8 cellular contexts compared by ENCODE assay signal in genomic region chr5:151222769-151223446, GRCh38. TPM values are rescaled to one million over a fixed set of nuclear protein-coding genes. Genes with fewer than 3 reads are reported as not detected.
DNase-seq lines count a peak whose midpoint lies in the region; ATAC-seq, FAIRE-seq and TF ChIP-seq lines count a peak whose summit lies in the region.

No MANE protein-coding gene starts in this region.

- H3K36me3 Mint-ChIP-seq in activated naive CD8-positive, alpha-beta T cell treated with anti-CD3 and anti-CD28 coated beads, Interleukin-2, amount 10 ng/mL, durations not matched to agents 7 days and 5 days: peaks cover 14% of the 10 kb centered on the region

- no peaks in the 10 kb centered on the region for H3K27me3 Mint-ChIP-seq in activated naive CD8-positive, alpha-beta T cell treated with anti-CD3 and anti-CD28 coated beads, Interleukin-2, amount 10 ng/mL, durations not matched to agents 7 days and 5 days

- H3K27me3 ChIP-seq in HAP-1 (ENCODE audit: low read depth): no peaks in the 10 kb centered on the region

- DNase-seq in GM12892 (ENCODE audit: insufficient read length) (peak; percentile 61), HAP-1 (ENCODE audit: low spot score in 2 of 2) (peak in 1 of 2 experiments; percentile 33), NB4 (ENCODE audit: low read depth) (peak; percentile 85), iPS-NIHi11 (ENCODE audit: low spot score) (peak; percentile 47), NCI-H524 treated with DMSO at 0.1 percent for 48 hours (lab: John Stamatoyannopoulos, UW) (no peak), HPDE6-E6E7 (ENCODE audit: extremely low spot score) (no peak)
- peak; percentile 66 for DNase-seq in activated naive CD8-positive, alpha-beta T cell treated with anti-CD3 and anti-CD28 coated beads, Interleukin-2, amount 10 ng/mL, durations not matched to agents 7 days and 5 days
- peak; percentile 52 for DNase-seq in stimulated activated naive CD4-positive, alpha-beta T cell treated with Interleukin-2 at 50 U/mL for 16 hours (lab: John Stamatoyannopoulos, UW)

- TF ChIP-seq CTCF in NB4 (IDR thresholded peaks at IDR 0.05; ENCODE audit: low read depth, low read length): no peak

- peaks cover 11% of the 10 kb centered on the region for H3K4me1 ChIP-seq in HAP-1

- in situ Hi-C loops in HAP-1 (cut with MboI; ENCODE audit: low sequenced_read_pairs): no loop called here

- H3K9me3 ChIP-seq in HAP-1: no peaks in the 10 kb centered on the region

- H3K4me1 Mint-ChIP-seq in activated naive CD8-positive, alpha-beta T cell treated with anti-CD3 and anti-CD28 coated beads, Interleukin-2, amount 10 ng/mL, durations not matched to agents 7 days and 5 days: peaks cover 53% of the 10 kb centered on the region

- TF ChIP-seq POLR2A in GM12892 (IDR thresholded peaks at IDR 0.05; ENCODE audit: low read depth, low read length): no peak
- no peak for TF ChIP-seq POLR2A in NB4 (IDR thresholded peaks at IDR 0.05; ENCODE audit: extremely low read depth, insufficient read length)

- H3K27ac Mint-ChIP-seq in activated naive CD8-positive, alpha-beta T cell treated with anti-CD3 and anti-CD28 coated beads, Interleukin-2, amount 10 ng/mL, durations not matched to agents 7 days and 5 days: peak overlapping the region; percentile 82

- peak; percentile 80 for FAIRE-seq in GM12892 (lab: Jason Lieb, UNC)

- peak overlapping the region; percentile 83 for H3K4me3 Mint-ChIP-seq in activated naive CD8-positive, alpha-beta T cell treated with anti-CD3 and anti-CD28 coated beads, Interleukin-2, amount 10 ng/mL, durations not matched to agents 7 days and 5 days

- peak; percentile 80 for ATAC-seq in activated naive CD8-positive, alpha-beta T cell treated with anti-CD3 and anti-CD28 coated beads, Interleukin-2, amount 10 ng/mL, durations not matched to agents 7 days and 5 days (ENCODE audit: low read depth)

- no peaks in the 10 kb centered on the region for H3K36me3 ChIP-seq in HAP-1 (replicated peaks)

- POLR2A ChIA-PET in activated naive CD8-positive, alpha-beta T cell treated with anti-CD3 and anti-CD28 coated beads, Interleukin-2, amount 10 ng/mL, durations not matched to agents 7 days and 5 days (lab: Charles Lee): interaction anchor here (1.1 to 6.0 kb wide), 11 partner anchors 9 to 766 kb away, joined by 3 to 164 read pairs (median 7); partner anchors contain the start of gene GM2A

- H3K4me3 ChIP-seq in HAP-1 (peak overlapping the region; percentile 67), NB4 (ENCODE audit: low read depth, low read length) (peak overlapping the region; percentile 73)

- no peaks in the 10 kb centered on the region for H3K9me3 Mint-ChIP-seq in activated naive CD8-positive, alpha-beta T cell treated with anti-CD3 and anti-CD28 coated beads, Interleukin-2, amount 10 ng/mL, durations not matched to agents 7 days and 5 days

RNA-seq across cellular contexts. Expression of gene CCDC69, which starts 1.0 kb away (rescaled TPM):
- 41.2 TPM for polyA plus RNA-seq in GM12892 (2012; ENCODE audit: missing spikeins)
- total RNA-seq in activated naive CD8-positive, alpha-beta T cell treated with anti-CD3 and anti-CD28 coated beads, Interleukin-2, amount 10 ng/mL, durations not matched to agents 7 days and 5 days: 100 to 1,000 TPM; 108 to 110 TPM

RNA-seq across cellular contexts. Expression of gene GM2A, which starts 30.1 kb away (rescaled TPM):
- 71.5 TPM for polyA plus RNA-seq in GM12892 (2012; ENCODE audit: missing spikeins)
- 10 to 100 TPM; 19.3 to 20.6 TPM for total RNA-seq in activated naive CD8-positive, alpha-beta T cell treated with anti-CD3 and anti-CD28 coated beads, Interleukin-2, amount 10 ng/mL, durations not matched to agents 7 days and 5 days

Comparison
In these comparisons a context has a peak if more than half of its experiments do, and no peak if none do; other contexts are left out.
1. DNase-seq: peak in GM12892 (single experiment), NB4 (single experiment), activated naive CD8-positive, alpha-beta T cell treated with anti-CD3 and anti-CD28 coated beads, Interleukin-2, amount 10 ng/mL, durations not matched to agents 7 days and 5 days (single experiment), iPS-NIHi11 (single experiment) and stimulated activated naive CD4-positive, alpha-beta T cell treated with Interleukin-2 at 50 U/mL for 16 hours (single experiment); none in NCI-H524 treated with DMSO at 0.1 percent for 48 hours (single experiment) and HPDE6-E6E7 (single experiment).